In genomic region chr7:92276486-92276885, GRCh38 we compare ENCODE assay signal across 14 cellular contexts. TPM values are rescaled to one million over a fixed set of nuclear protein-coding genes. Genes with fewer than 3 reads are reported as not detected.
A peak's percentile ranks its signal among the peaks of the same experiment; 100 is the strongest.
DNase-seq lines count a peak whose midpoint lies in the region; ATAC-seq and TF ChIP-seq lines count a peak whose summit lies in the region.
"Had no signal": no experiment of that assay in that cellular context is flagged by ENCODE, and none has a peak within 500 bp of the region (broad histone marks: within the 10 kb centered on the region; RNA-seq: fewer than 3 reads in every experiment).

No MANE protein-coding gene starts in this region.

- no peak for TF ChIP-seq CTCF in colonic mucosa (IDR thresholded peaks at IDR 0.05)

- no peak overlapping the region for H3K4me3 Mint-ChIP-seq in activated T-helper 1 cell treated with anti-CD3 and anti-CD28 coated beads, Interleukin-12 subunit alpha, Interleukin-12 subunit beta, Interleukin-2, Interleukin-4 antibody, amounts not matched to agents 30 ng/mL and 10 ng/mL and 1 ng/mL, durations not matched to agents 14 hours and 24 hours and 36 hours
- H3K4me3 Mint-ChIP-seq: activated naive CD4-positive, alpha-beta T cell treated with anti-CD3 and anti-CD28 coated beads, Interleukin-2, amount 50 U/mL, for 24 hours; neural crest cell had no signal

- intact Hi-C loops in activated T-helper 1 cell treated with anti-CD3 and anti-CD28 coated beads, Interleukin-12 subunit alpha, Interleukin-12 subunit beta, Interleukin-2, Interleukin-4 antibody, amounts not matched to agents 30 ng/mL and 10 ng/mL and 1 ng/mL, durations not matched to agents 14 hours and 24 hours and 36 hours (cut with micrococcal nuclease) = no loop called here
- intact Hi-C loops in right cardiac atrium (cut with DNase I) = no loop called here
- intact Hi-C loops in colonic mucosa (cut with DNase I) = no loop called here

- H3K9me3 ChIP-seq in right cardiac atrium (ENCODE audit: control insufficient read depth, low read length) (no peaks in the 10 kb centered on the region), colonic mucosa (no peaks in the 10 kb centered on the region)
- H3K9me3 ChIP-seq: vagina had no signal

- no peaks in the 10 kb centered on the region for H3K27me3 Mint-ChIP-seq in activated T-helper 1 cell treated with anti-CD3 and anti-CD28 coated beads, Interleukin-12 subunit alpha, Interleukin-12 subunit beta, Interleukin-2, Interleukin-4 antibody, amounts not matched to agents 30 ng/mL and 10 ng/mL and 1 ng/mL, durations not matched to agents 14 hours and 24 hours and 36 hours (ENCODE audit: insufficient read depth)
- H3K27me3 Mint-ChIP-seq: activated naive CD4-positive, alpha-beta T cell treated with anti-CD3 and anti-CD28 coated beads, Interleukin-2, amount 50 U/mL, for 24 hours had no signal

- H3K27ac ChIP-seq in right cardiac atrium (ENCODE audit: low read length) (no peak overlapping the region), colonic mucosa (no peak overlapping the region)
- H3K27ac ChIP-seq: vagina had no signal

- H3K4me1 ChIP-seq in right cardiac atrium (ENCODE audit: control insufficient read depth, insufficient read depth, low read length) (peaks cover 6% of the 10 kb centered on the region), colonic mucosa (no peaks in the 10 kb centered on the region)

- no peaks in the 10 kb centered on the region for H3K36me3 ChIP-seq in colonic mucosa
- H3K36me3 ChIP-seq: vagina had no signal

- ATAC-seq in GM18867 (IDR thresholded peaks at IDR 0.05; ENCODE audit: unreplicated experiment) (peak; percentile 93), GM21526 (IDR thresholded peaks at IDR 0.05; ENCODE audit: low FRiP score, unreplicated experiment) (peak; percentile 81), HG03175 (IDR thresholded peaks at IDR 0.05; ENCODE audit: unreplicated experiment) (peak; percentile 84), right cardiac atrium (no peak)

- H3K9me3 Mint-ChIP-seq in activated T-helper 1 cell treated with anti-CD3 and anti-CD28 coated beads, Interleukin-12 subunit alpha, Interleukin-12 subunit beta, Interleukin-2, Interleukin-4 antibody, amounts not matched to agents 30 ng/mL and 10 ng/mL and 1 ng/mL, durations not matched to agents 14 hours and 24 hours and 36 hours = peaks cover 16% of the 10 kb centered on the region
- H3K9me3 Mint-ChIP-seq: activated naive CD4-positive, alpha-beta T cell treated with anti-CD3 and anti-CD28 coated beads, Interleukin-2, amount 50 U/mL, for 24 hours; neural crest cell had no signal

- H3K27me3 ChIP-seq in right cardiac atrium (ENCODE audit: control insufficient read depth, insufficient read depth) (no peaks in the 10 kb centered on the region), colonic mucosa (no peaks in the 10 kb centered on the region)
- H3K27me3 ChIP-seq: vagina had no signal

- H3K36me3 Mint-ChIP-seq in activated T-helper 1 cell treated with anti-CD3 and anti-CD28 coated beads, Interleukin-12 subunit alpha, Interleukin-12 subunit beta, Interleukin-2, Interleukin-4 antibody, amounts not matched to agents 30 ng/mL and 10 ng/mL and 1 ng/mL, durations not matched to agents 14 hours and 24 hours and 36 hours (ENCODE audit: low read depth) = peaks cover 15% of the 10 kb centered on the region

- H3K4me3 ChIP-seq in right cardiac atrium (ENCODE audit: low read length) = no peak overlapping the region
- no peak overlapping the region for H3K4me3 ChIP-seq in colonic mucosa
- H3K4me3 ChIP-seq: vagina had no signal

- peaks cover 7% of the 10 kb centered on the region for H3K4me1 Mint-ChIP-seq in activated T-helper 1 cell treated with anti-CD3 and anti-CD28 coated beads, Interleukin-12 subunit alpha, Interleukin-12 subunit beta, Interleukin-2, Interleukin-4 antibody, amounts not matched to agents 30 ng/mL and 10 ng/mL and 1 ng/mL, durations not matched to agents 14 hours and 24 hours and 36 hours (ENCODE audit: low read depth)

- H3K27ac Mint-ChIP-seq in activated T-helper 1 cell treated with anti-CD3 and anti-CD28 coated beads, Interleukin-12 subunit alpha, Interleukin-12 subunit beta, Interleukin-2, Interleukin-4 antibody, amounts not matched to agents 30 ng/mL and 10 ng/mL and 1 ng/mL, durations not matched to agents 14 hours and 24 hours and 36 hours = peak overlapping the region; percentile 1
- H3K27ac Mint-ChIP-seq: activated naive CD4-positive, alpha-beta T cell treated with anti-CD3 and anti-CD28 coated beads, Interleukin-2, amount 50 U/mL, for 24 hours had no signal

- WGBS in right cardiac atrium = 74% methylated on average over 2 of the region's 2 CpGs

- no peak for DNase-seq in activated T-helper 1 cell treated with anti-CD3 and anti-CD28 coated beads, Interleukin-12 subunit alpha, Interleukin-12 subunit beta, Interleukin-2, Interleukin-4 antibody, amounts not matched to agents 30 ng/mL and 10 ng/mL and 1 ng/mL, durations not matched to agents 14 hours and 24 hours and 36 hours (ENCODE audit: low spot score)
- DNase-seq in NCI-H128 (lab: John Stamatoyannopoulos, UW; ENCODE audit: unreplicated experiment) (no peak), right cardiac atrium (no peak), colonic mucosa (no peak)
- DNase-seq in stimulated activated CD4-positive, alpha-beta T cell treated with anti-CD3 and anti-CD28 coated beads, Interleukin-1b, Interleukin-23, amount 100 ng/mL, for 48 hours = no peak
- DNase-seq: DND-41; effector CD8-positive, alpha-beta T cell; NCI-H510A had no signal

- no peak overlapping the region for H3K9ac ChIP-seq in colonic mucosa (ENCODE audit: low read depth in 2 of 2, low read length in 2 of 2)

RNA-seq across cellular contexts. Expression of gene ANKIB1, which starts 30.7 kb away (rescaled TPM):
- 60.9 and 61.8 TPM in 2 replicates for total RNA-seq in activated T-helper 1 cell treated with anti-CD3 and anti-CD28 coated beads, Interleukin-12 subunit alpha, Interleukin-12 subunit beta, Interleukin-2, Interleukin-4 antibody, amounts not matched to agents 30 ng/mL and 10 ng/mL and 1 ng/mL, durations not matched to agents 14 hours and 24 hours and 36 hours
- total RNA-seq in right cardiac atrium = 10 to 100 TPM; 49.3 to 55.3 (median 52.4) TPM
- 8.1 TPM for polyA plus RNA-seq in right cardiac atrium
- total RNA-seq in colonic mucosa = 10 to 100 TPM; 38.9 to 41.5 TPM

RNA-seq across cellular contexts. Expression of gene KRIT1, which starts 30.8 kb away (rescaled TPM):
- 48.2 and 48.3 TPM in 2 replicates for total RNA-seq in activated T-helper 1 cell treated with anti-CD3 and anti-CD28 coated beads, Interleukin-12 subunit alpha, Interleukin-12 subunit beta, Interleukin-2, Interleukin-4 antibody, amounts not matched to agents 30 ng/mL and 10 ng/mL and 1 ng/mL, durations not matched to agents 14 hours and 24 hours and 36 hours
- total RNA-seq in right cardiac atrium (10 to 100 TPM; 31.8 to 38.2 (median 35.7) TPM), colonic mucosa (10 to 100 TPM; 27.4 to 27.5 TPM)
- polyA plus RNA-seq in right cardiac atrium = 19.0 TPM

Comparison
In these comparisons a context has a peak if more than half of its experiments do, and no peak if none do; other contexts are left out.
1. ATAC-seq: peak in GM18867 (single experiment), GM21526 (single experiment) and HG03175 (single experiment); none in right cardiac atrium (0 of 2).